Comparison of ENCODE assay signal across 8 cellular contexts in genomic region chr18:72652990-72653593, GRCh38.
DNase-seq lines count a peak whose midpoint lies in the region; ATAC-seq, FAIRE-seq and TF ChIP-seq lines count a peak whose summit lies in the region.

No MANE protein-coding gene starts in this region.

- H2BK20ac ChIP-seq in H1 (ENCODE audit: low read length) = no peak overlapping the region

- no peaks in the 10 kb centered on the region for H3K36me3 ChIP-seq in H1 (ENCODE audit: control insufficient read depth in 2 of 4, insufficient read depth in 4 of 4, low read length in 3 of 4)
- no peaks in the 10 kb centered on the region for H3K36me3 ChIP-seq in smooth muscle cell (ENCODE audit: low read depth)
- no peaks in the 10 kb centered on the region for H3K36me3 ChIP-seq in heart left ventricle

- H4K20me1 ChIP-seq in H1 (replicated peaks in 1 of 2; ENCODE audit: control insufficient read depth in 1 of 2, insufficient read depth in 2 of 2, low read length in 2 of 2) = no peaks in the 10 kb centered on the region
- H4K20me1 ChIP-seq in smooth muscle cell (ENCODE audit: low read depth) = no peaks in the 10 kb centered on the region

- TF ChIP-seq POLR2A in H1 (IDR thresholded peaks at IDR 0.05; ENCODE audit: control extremely low read depth in 1 of 2, low read depth in 2 of 2, low read length in 2 of 2) = no peak
- no peak for TF ChIP-seq POLR2A in heart left ventricle (IDR thresholded peaks at IDR 0.05)

- DNase-seq in GM10248 (ENCODE audit: extremely low spot score) (peak; percentile 48), RPMI7951 (ENCODE audit: low read depth) (peak; percentile 33), H1 (ENCODE audit: low read depth in 1 of 2, low spot score in 2 of 2) (peak; percentile 29 to 77), smooth muscle cell (lab: John Stamatoyannopoulos, UW; ENCODE audit: unreplicated experiment) (no peak), DMS79 (lab: John Stamatoyannopoulos, UW) (no peak), heart left ventricle (no peak)

- H3K4ac ChIP-seq in H1 (replicated peaks; ENCODE audit: insufficient read length, low read depth, low read length) = no peak overlapping the region

- TF ChIP-seq CTCF in GM10248 (IDR thresholded peaks at IDR 0.05; ENCODE audit: control extremely low read depth, extremely low read depth, low read depth, missing control alignments) (peak; percentile 63), H1 (IDR thresholded peaks at IDR 0.05; ENCODE audit: control extremely low read depth in 1 of 3, insufficient read depth in 1 of 3, low read depth in 1 of 3, low read length in 3 of 3) (peak; percentile 8 to 46 (median 40); a peak in 3 of 4 replicates), smooth muscle cell (IDR thresholded peaks at IDR 0.05; ENCODE audit: borderline replicate concordance, insufficient read depth, poor library complexity, severe bottlenecking) (peak; percentile 43), heart left ventricle (IDR thresholded peaks at IDR 0.05) (peak in 5 of 12 donors; percentile 17 to 30 (median 26))

- H3F3A ChIP-seq in smooth muscle cell (ENCODE audit: low read depth) = no peaks in the 10 kb centered on the region

- CTCF ChIA-PET in GM10248 (lab: Yijun Ruan, JAX) = interaction anchor here (0.7 to 2.5 kb wide), 14 partner anchors 9 to 1194 kb away, joined by 3 to 40 read pairs (median 6); no protein-coding TSS in a partner anchor
- CTCF ChIA-PET in H1 (lab: Charles Lee; ENCODE audit: partially characterized antibody) = interaction anchor here (0.9 to 1.4 kb wide), 5 partner anchors 8 to 20 kb away, joined by 3 to 6 read pairs (median 5); no protein-coding TSS in a partner anchor

- FAIRE-seq in H1 (lab: Jason Lieb, UNC) = peak; percentile 13

- no peak for TF ChIP-seq EP300 in H1 (IDR thresholded peaks at IDR 0.05; ENCODE audit: borderline replicate concordance in 1 of 2, low read depth in 2 of 2, low read length in 2 of 2)

- H3K9me3 ChIP-seq in H1 (ENCODE audit: insufficient read depth in 2 of 2, low read depth in 1 of 2, low read length in 1 of 2) (peaks cover 30 to 33% of the 10 kb centered on the region in 2 experiments; a peak in 3 of 4 replicates), smooth muscle cell (replicated peaks; ENCODE audit: low read depth) (no peaks in the 10 kb centered on the region), heart left ventricle (no peaks in the 10 kb centered on the region)

- H4K8ac ChIP-seq in H1 (ENCODE audit: extremely low read depth, insufficient read depth, low read length) = no peak overlapping the region

- WGBS in H1 (ENCODE audit: extremely low coverage in 1 of 2, insufficient coverage in 1 of 2, insufficient read length in 1 of 2, insufficient replicate concordance in 2 of 2, low coverage in 1 of 2, low lambda C conversion rate in 2 of 2, missing lambda C conversion rate in 1 of 2), 2 experiments = 82% methylated on average over 3 of the region's 3 CpGs; no CpG with 5 or more reads in 1 of the 2 experiments
- WGBS in smooth muscle cell (ENCODE audit: low lambda C conversion rate) = 59% methylated on average over 3 of the region's 3 CpGs
- 44 to 54% (median 48%) methylated on average over 3 of the region's 3 CpGs for WGBS in heart left ventricle, 4 donors

- H3K23ac ChIP-seq in H1 (ENCODE audit: insufficient read length) = no peak overlapping the region

- no peak overlapping the region for H3K4me3 ChIP-seq in H1 (ENCODE audit: extremely low read depth in 1 of 4, insufficient read depth in 2 of 4, low read depth in 3 of 4, low read length in 4 of 4)
- H3K4me3 ChIP-seq in smooth muscle cell = no peak overlapping the region
- no peak overlapping the region for H3K4me3 ChIP-seq in heart left ventricle

- H2BK120ac ChIP-seq in H1 (replicated peaks; ENCODE audit: low read depth, low read length) = no peak overlapping the region

- H3K27me3 ChIP-seq in H1 (replicated peaks in 1 of 4; ENCODE audit: control insufficient read depth in 3 of 4, extremely low read depth in 1 of 4, insufficient read depth in 3 of 4, low read length in 3 of 4) (no peaks in the 10 kb centered on the region), smooth muscle cell (ENCODE audit: low read depth) (peaks cover 19% of the 10 kb centered on the region), heart left ventricle (no peaks in the 10 kb centered on the region)

- H3K4me1 ChIP-seq in H1 (replicated peaks in 1 of 4; ENCODE audit: control insufficient read depth in 3 of 4, insufficient read depth in 4 of 4, low read length in 3 of 4) (no peaks in the 10 kb centered on the region), smooth muscle cell (ENCODE audit: low read depth) (no peaks in the 10 kb centered on the region), heart left ventricle (no peaks in the 10 kb centered on the region)

- H3K9ac ChIP-seq in H1 (replicated peaks in 1 of 4; ENCODE audit: extremely low read depth in 1 of 4, low read depth in 3 of 4, low read length in 3 of 4) (no peak overlapping the region), smooth muscle cell (ENCODE audit: low read depth) (no peak overlapping the region)

- H3K56ac ChIP-seq in H1 (replicated peaks; ENCODE audit: insufficient read length, low read depth, low read length) = no peak overlapping the region

- H3K18ac ChIP-seq in H1 (ENCODE audit: extremely low read depth, low read length) = no peak overlapping the region

- ATAC-seq in GM19467 (IDR thresholded peaks at IDR 0.05; ENCODE audit: unreplicated experiment) (peak; percentile 93), HG03439 (IDR thresholded peaks at IDR 0.05; ENCODE audit: unreplicated experiment) (peak; percentile 99), heart left ventricle (no peak)

- TF ChIP-seq RAD21 in H1 (IDR thresholded peaks at IDR 0.05 in 1 of 2, conservative IDR thresholded peaks at IDR 0.05 in 1 of 2; ENCODE audit: low read depth in 2 of 2, low read length in 2 of 2) = peak; percentile 62 to 70

- H3K27ac ChIP-seq in H1 (ENCODE audit: low read depth, low read length) (no peak overlapping the region), smooth muscle cell (ENCODE audit: low read depth) (no peak overlapping the region), heart left ventricle (no peak overlapping the region)

- no peak overlapping the region for H3K4me2 ChIP-seq in H1 (ENCODE audit: insufficient read depth in 1 of 2, low read depth in 2 of 2, low read length in 2 of 2)
- no peak overlapping the region for H3K4me2 ChIP-seq in smooth muscle cell

- H2BK12ac ChIP-seq in H1 (ENCODE audit: low read depth, low read length) = no peak overlapping the region

- H2BK5ac ChIP-seq in H1 (ENCODE audit: low read depth, low read length) = no peak overlapping the region

- H3K79me2 ChIP-seq in H1 (ENCODE audit: control insufficient read depth in 1 of 2, insufficient read depth in 2 of 2, low read length in 2 of 2) (no peaks in the 10 kb centered on the region), smooth muscle cell (ENCODE audit: low read depth) (no peaks in the 10 kb centered on the region)

- no peak overlapping the region for H2AK5ac ChIP-seq in H1 (ENCODE audit: low read depth, low read length)

- no peak overlapping the region for H4K91ac ChIP-seq in H1 (replicated peaks; ENCODE audit: insufficient read length, low read length)

- H3K23me2 ChIP-seq in H1 (ENCODE audit: low read depth, low read length) = no peaks in the 10 kb centered on the region

- no peak overlapping the region for H4K5ac ChIP-seq in H1 (ENCODE audit: insufficient read length, low read depth, low read length)

- POLR2A ChIA-PET in GM10248 (lab: Yijun Ruan, JAX) (no interaction called here), H1 (lab: Charles Lee; ENCODE audit: partially characterized antibody) (no interaction called here)

- no peak overlapping the region for H2AFZ ChIP-seq in H1 (ENCODE audit: low read length)
- H2AFZ ChIP-seq in smooth muscle cell (ENCODE audit: low read depth) = no peak overlapping the region

- no peak overlapping the region for H2BK15ac ChIP-seq in H1 (ENCODE audit: low read length)

- H3K79me1 ChIP-seq in H1 (ENCODE audit: low read depth, low read length) = no peaks in the 10 kb centered on the region

- no peak overlapping the region for H3K14ac ChIP-seq in H1 (ENCODE audit: insufficient read length)

- intact Hi-C loops in heart left ventricle (cut with DNase I) = no loop called here

TF ChIP-seq in H1, 55 proteins besides CTCF, POLR2A, EP300 and RAD21:
- TF ChIP-seq RBBP5 (IDR thresholded peaks at IDR 0.05; ENCODE audit: borderline replicate concordance, low read depth, low read length) = no peak
- no peak for TF ChIP-seq GABPA (IDR thresholded peaks at IDR 0.05; ENCODE audit: borderline replicate concordance, insufficient read depth, low read length)
- TF ChIP-seq EGR1 (IDR thresholded peaks at IDR 0.05; ENCODE audit: borderline replicate concordance, low read depth, low read length) = no peak
- no peak for TF ChIP-seq BRCA1 (IDR thresholded peaks at IDR 0.05; ENCODE audit: low read depth, low read length)
- no peak for TF ChIP-seq BACH1 (IDR thresholded peaks at IDR 0.05; ENCODE audit: low read length)

Comparison
In these comparisons a context has a peak if more than half of its experiments do, and no peak if none do; other contexts are left out.
1. DNase-seq: peak in GM10248 (single experiment), RPMI7951 (single experiment) and H1 (2 of 2); none in smooth muscle cell (single experiment), DMS79 (single experiment) and heart left ventricle (0 of 5).
2. ATAC-seq: peak in GM19467 (single experiment) and HG03439 (single experiment); none in heart left ventricle (0 of 4).